ENCODE assay signal across 16 cellular contexts in the genomic region with DNA sequence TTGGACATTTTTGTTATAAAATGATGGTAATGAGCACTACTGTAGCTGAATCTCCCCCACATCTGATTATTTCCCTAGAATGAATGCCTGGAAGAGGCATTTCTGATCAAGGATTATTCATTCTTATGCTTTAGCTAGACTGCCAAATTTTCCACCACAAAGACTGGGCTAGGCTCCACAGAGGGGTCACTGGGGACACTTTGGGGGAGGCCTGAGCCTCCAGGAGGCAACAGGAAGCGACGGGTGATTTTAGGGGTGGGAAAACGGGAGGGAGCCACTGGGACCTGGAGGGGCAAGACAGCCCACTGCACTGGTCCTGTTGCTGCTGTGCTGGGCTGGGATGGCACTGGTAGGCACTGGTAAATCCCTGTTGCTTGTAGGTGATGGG. TPM values are rescaled to one million over a fixed set of nuclear protein-coding genes. Genes with fewer than 3 reads are reported as not detected.
A peak's percentile ranks its signal among the peaks of the same experiment; 100 is the strongest.
DNase-seq lines count a peak whose midpoint lies in the region; ATAC-seq and TF ChIP-seq lines count a peak whose summit lies in the region.
"Had no signal": no experiment of that assay in that cellular context is flagged by ENCODE, and none has a peak within 500 bp of the region (broad histone marks: within the 10 kb centered on the region; RNA-seq: fewer than 3 reads in every experiment).

No MANE protein-coding gene starts in this region.

- WGBS in mammary epithelial cell (ENCODE audit: low coverage, missing lambda C conversion rate) = 92% methylated on average over 3 of the region's 3 CpGs

- no peak for TF ChIP-seq CTCF in mammary epithelial cell (conservative IDR thresholded peaks at IDR 0.05 in 1 of 2, IDR thresholded peaks at IDR 0.05 in 1 of 2; ENCODE audit: extremely low read depth in 1 of 2, insufficient read depth in 1 of 2, low read depth in 1 of 2, low read length in 2 of 2)

- DNase-seq in AG08395 (ENCODE audit: low spot score) (peak; percentile 36), GM03348 (ENCODE audit: low spot score) (peak; percentile 68), immature natural killer cell (no peak), mammary epithelial cell (no peak), NCI-H1092 (lab: John Stamatoyannopoulos, UW) (no peak), GM19238 (ENCODE audit: insufficient read length, low spot score) (no peak)
- DNase-seq in activated naive CD8-positive, alpha-beta T cell treated with anti-CD3 and anti-CD28 coated beads, Interleukin-2, amount 10 ng/mL, durations not matched to agents 7 days and 5 days = no peak
- no peak for DNase-seq in activated CD8-positive, alpha-beta memory T cell treated with anti-CD3 and anti-CD28 coated beads, Interleukin-2, amount 50 U/mL, for 4 hours
- DNase-seq: endodermal cell; NCI-H187 treated with DMSO at 0.1 percent for 48 hours; NCI-H526 treated with DMSO at 0.1 percent for 48 hours; Peyer's patch; stimulated activated CD4-positive, alpha-beta T cell treated with anti-CD3 and anti-CD28 coated beads, Interleukin-15, amount 100 ng/mL, for 24 hours; SW 1271 had no signal

- BruUV-seq in mammary epithelial cell (replicated peaks; lab: Mats Ljungman, UMichigan) = no TSS peak

- no peak overlapping the region for H3K27ac ChIP-seq in mammary epithelial cell (ENCODE audit: insufficient read depth, low read depth, low read length)
- H3K27ac ChIP-seq: Peyer's patch, prostate gland had no signal

- H2AFZ ChIP-seq in mammary epithelial cell (ENCODE audit: low read depth, low read length) = no peak overlapping the region

- H3K36me3 ChIP-seq in mammary epithelial cell (ENCODE audit: insufficient read depth, low read length) = no peaks in the 10 kb centered on the region
- H3K36me3 ChIP-seq: breast epithelium, Peyer's patch, prostate gland had no signal

- H4K20me1 ChIP-seq in mammary epithelial cell (ENCODE audit: insufficient read depth, low read length) = no peaks in the 10 kb centered on the region

- H3K9me3 Mint-ChIP-seq in activated naive CD8-positive, alpha-beta T cell treated with anti-CD3 and anti-CD28 coated beads, Interleukin-2, amount 10 ng/mL, durations not matched to agents 7 days and 5 days = no peaks in the 10 kb centered on the region
- H3K9me3 Mint-ChIP-seq in immature natural killer cell = no peaks in the 10 kb centered on the region
- H3K9me3 Mint-ChIP-seq: endodermal cell had no signal

- in situ Hi-C loops in mammary epithelial cell (cut with MboI; ENCODE audit: low sequenced_read_pairs in 2 of 2) = no loop called here

- POLR2A ChIA-PET in activated naive CD8-positive, alpha-beta T cell treated with anti-CD3 and anti-CD28 coated beads, Interleukin-2, amount 10 ng/mL, durations not matched to agents 7 days and 5 days (lab: Charles Lee) = no interaction called here

- no peak overlapping the region for H3K4me2 ChIP-seq in mammary epithelial cell (ENCODE audit: insufficient read depth, low read depth, low read length)

- intact Hi-C loops in mammary epithelial cell (cut with micrococcal nuclease) = no loop called here

- peaks cover 22% of the 10 kb centered on the region for H3K79me2 ChIP-seq in mammary epithelial cell (ENCODE audit: insufficient read depth, low read length)

- H3K4me1 ChIP-seq in mammary epithelial cell (ENCODE audit: insufficient read depth, low read length) = peaks cover 26% of the 10 kb centered on the region
- H3K4me1 ChIP-seq: breast epithelium had no signal

- H3K36me3 Mint-ChIP-seq in activated naive CD8-positive, alpha-beta T cell treated with anti-CD3 and anti-CD28 coated beads, Interleukin-2, amount 10 ng/mL, durations not matched to agents 7 days and 5 days = peaks cover 3% of the 10 kb centered on the region
- H3K36me3 Mint-ChIP-seq in immature natural killer cell = peaks cover 0 to 9% (median 0%) of the 10 kb centered on the region in 3 donors

- no peak overlapping the region for H3K9ac ChIP-seq in mammary epithelial cell (ENCODE audit: insufficient read depth, low read length)

- dilution Hi-C loops in mammary epithelial cell (cut with HindIII; ENCODE audit: low sequenced_read_pairs) = no loop called here

- peaks cover 9% of the 10 kb centered on the region for H3K27me3 Mint-ChIP-seq in activated naive CD8-positive, alpha-beta T cell treated with anti-CD3 and anti-CD28 coated beads, Interleukin-2, amount 10 ng/mL, durations not matched to agents 7 days and 5 days
- peaks cover 2 to 12% (median 11%) of the 10 kb centered on the region in 3 donors for H3K27me3 Mint-ChIP-seq in immature natural killer cell (ENCODE audit: low read depth in 3 of 3)

- H3K4me3 Mint-ChIP-seq in activated naive CD8-positive, alpha-beta T cell treated with anti-CD3 and anti-CD28 coated beads, Interleukin-2, amount 10 ng/mL, durations not matched to agents 7 days and 5 days = no peak overlapping the region
- H3K4me3 Mint-ChIP-seq in immature natural killer cell = peak overlapping the region; percentile 33 to 73 (median 59)
- H3K4me3 Mint-ChIP-seq: endodermal cell had no signal

- no peak for ATAC-seq in activated naive CD8-positive, alpha-beta T cell treated with anti-CD3 and anti-CD28 coated beads, Interleukin-2, amount 10 ng/mL, durations not matched to agents 7 days and 5 days (ENCODE audit: low read depth)

- CTCF ChIA-PET in mammary epithelial cell (lab: Charles Lee; ENCODE audit: low non-redundant PET) = no interaction called here

- peaks cover 16% of the 10 kb centered on the region for H3K4me1 Mint-ChIP-seq in activated naive CD8-positive, alpha-beta T cell treated with anti-CD3 and anti-CD28 coated beads, Interleukin-2, amount 10 ng/mL, durations not matched to agents 7 days and 5 days
- peaks cover 30 to 36% of the 10 kb centered on the region in 2 donors for H3K4me1 Mint-ChIP-seq in immature natural killer cell

- H3K27ac Mint-ChIP-seq in activated naive CD8-positive, alpha-beta T cell treated with anti-CD3 and anti-CD28 coated beads, Interleukin-2, amount 10 ng/mL, durations not matched to agents 7 days and 5 days = peak overlapping the region; percentile 50
- H3K27ac Mint-ChIP-seq in immature natural killer cell = peak overlapping the region in 5 of 6 donors; percentile 50 to 86 (median 77)
- H3K27ac Mint-ChIP-seq: endodermal cell had no signal

- no peak overlapping the region for H3K4me3 ChIP-seq in mammary epithelial cell (replicated peaks in 1 of 3; ENCODE audit: insufficient read depth in 1 of 3, low read depth in 2 of 3, low read length in 3 of 3)
- H3K4me3 ChIP-seq: breast epithelium, Peyer's patch, prostate gland had no signal

- H3K27me3 ChIP-seq in mammary epithelial cell (ENCODE audit: insufficient read depth, low read length) = no peaks in the 10 kb centered on the region
- H3K27me3 ChIP-seq: breast epithelium, Peyer's patch had no signal

- no peaks in the 10 kb centered on the region for H3K9me3 ChIP-seq in mammary epithelial cell (replicated peaks; ENCODE audit: insufficient read depth, low read length)
- H3K9me3 ChIP-seq: breast epithelium, Peyer's patch, prostate gland had no signal

RNA-seq across cellular contexts. Expression of gene ASB1, which starts 2.4 kb away (rescaled TPM):
- total RNA-seq in activated naive CD8-positive, alpha-beta T cell treated with anti-CD3 and anti-CD28 coated beads, Interleukin-2, amount 10 ng/mL, durations not matched to agents 7 days and 5 days = 10 to 100 TPM; 32.1 to 34.3 TPM
- 10 to 100 TPM; 30.3 to 53.8 (median 48.1) TPM for polyA plus RNA-seq in immature natural killer cell
- total RNA-seq in mammary epithelial cell = 10 to 100 TPM; 26.8 to 49.5 TPM
- polyA plus RNA-seq in mammary epithelial cell = 31.6 TPM
- 109 TPM for polyA minus RNA-seq in mammary epithelial cell

Comparison
In these comparisons a context has a peak if more than half of its experiments do, and no peak if none do; other contexts are left out.
1. DNase-seq: peak in AG08395 (single experiment) and GM03348 (single experiment); none in activated naive CD8-positive, alpha-beta T cell treated with anti-CD3 and anti-CD28 coated beads, Interleukin-2, amount 10 ng/mL, durations not matched to agents 7 days and 5 days (single experiment), immature natural killer cell (0 of 3), mammary epithelial cell (single experiment), activated CD8-positive, alpha-beta memory T cell treated with anti-CD3 and anti-CD28 coated beads, Interleukin-2, amount 50 U/mL, for 4 hours (single experiment), NCI-H1092 (single experiment) and GM19238 (single experiment).